In genomic region chr2:170822292-170822884, GRCh38 we compare ENCODE assay signal across 9 cellular contexts. TPM values are rescaled to one million over a fixed set of nuclear protein-coding genes. Genes with fewer than 3 reads are reported as not detected.
A peak's percentile ranks its signal among the peaks of the same experiment; 100 is the strongest.
DNase-seq lines count a peak whose midpoint lies in the region; ATAC-seq, FAIRE-seq and TF ChIP-seq lines count a peak whose summit lies in the region.
"Had no signal": no experiment of that assay in that cellular context is flagged by ENCODE, and none has a peak within 500 bp of the region (broad histone marks: within the 10 kb centered on the region; RNA-seq: fewer than 3 reads in every experiment).

No MANE protein-coding gene starts in this region.

- H3K9me3 Mint-ChIP-seq in astrocyte (ENCODE audit: unreplicated experiment): peaks cover 6% of the 10 kb centered on the region

- ATAC-seq in heart left ventricle (peak in 3 of 4 donors; percentile 27 to 64 (median 51)), lower lobe of right lung (peak in 1 of 2 donors; percentile 8), GM18867 (IDR thresholded peaks at IDR 0.05; ENCODE audit: unreplicated experiment) (no peak)

- H3K36me3 Mint-ChIP-seq in astrocyte (ENCODE audit: low read depth, unreplicated experiment): peaks cover 5% of the 10 kb centered on the region

- H3K4me3 ChIP-seq in heart left ventricle (peak overlapping the region in 10 of 12 donors; percentile 23 to 55 (median 40)), right atrium auricular region (peak overlapping the region in 1 of 2 donors; percentile 25), astrocyte (ENCODE audit: insufficient read depth, low read depth, low read length) (no peak overlapping the region), lower lobe of right lung (peak overlapping the region; percentile 36), WERI-Rb-1 (ENCODE audit: low read depth, low read length) (no peak overlapping the region)

- no peak for FAIRE-seq in astrocyte (lab: Jason Lieb, UNC)
- FAIRE-seq: RCC 7860 had no signal

- H3K4me1 ChIP-seq in heart left ventricle: peaks cover 15 to 63% (median 51%) of the 10 kb centered on the region in 12 donors
- peaks cover 0 to 59% of the 10 kb centered on the region in 2 donors for H3K4me1 ChIP-seq in right atrium auricular region
- peaks cover 19% of the 10 kb centered on the region for H3K4me1 ChIP-seq in astrocyte (ENCODE audit: insufficient read depth, low read length)
- H3K4me1 ChIP-seq in lower lobe of right lung: peaks cover 58% of the 10 kb centered on the region

- H3K36me3 ChIP-seq in heart left ventricle: no peaks in the 10 kb centered on the region
- H3K36me3 ChIP-seq in right atrium auricular region: no peaks in the 10 kb centered on the region
- no peaks in the 10 kb centered on the region for H3K36me3 ChIP-seq in astrocyte (ENCODE audit: insufficient read depth, low read length)
- H3K36me3 ChIP-seq in lower lobe of right lung: no peaks in the 10 kb centered on the region
- no peaks in the 10 kb centered on the region; the same call in 1 of the 2 replicates for H3K36me3 ChIP-seq in WERI-Rb-1

- peaks cover 15% of the 10 kb centered on the region for H4K20me1 ChIP-seq in astrocyte (ENCODE audit: insufficient read depth, low read length)

- peaks cover 81% of the 10 kb centered on the region for H3K27me3 Mint-ChIP-seq in astrocyte (ENCODE audit: low read depth, unreplicated experiment)

- H3K79me2 ChIP-seq in astrocyte (ENCODE audit: insufficient read depth, low read length): no peaks in the 10 kb centered on the region

- peak overlapping the region; percentile 10 for H2AFZ ChIP-seq in astrocyte (ENCODE audit: low read depth, low read length)

- WGBS in heart left ventricle, 4 donors: 4 to 9% (median 7%) methylated on average over 34 to 38 of the region's 38 CpGs

- H3K9me3 ChIP-seq in heart left ventricle (no peaks in the 10 kb centered on the region), right atrium auricular region (no peaks in the 10 kb centered on the region), astrocyte (ENCODE audit: insufficient read depth, low read depth, low read length) (no peaks in the 10 kb centered on the region), lower lobe of right lung (no peaks in the 10 kb centered on the region), WERI-Rb-1 (ENCODE audit: severe bottlenecking) (no peaks in the 10 kb centered on the region)

- no peak overlapping the region for H3K4me3 Mint-ChIP-seq in astrocyte (ENCODE audit: unreplicated experiment)

- H3K27ac Mint-ChIP-seq in astrocyte (ENCODE audit: unreplicated experiment): no peak overlapping the region

- peak overlapping the region; percentile 76 for H3K4me2 ChIP-seq in astrocyte (ENCODE audit: low read length)

- H3K4me1 Mint-ChIP-seq in astrocyte (ENCODE audit: low read depth, unreplicated experiment): peaks cover 5% of the 10 kb centered on the region

- H3K27me3 ChIP-seq in heart left ventricle: peaks cover 55 to 96% (median 81%) of the 10 kb centered on the region in 9 donors
- peaks cover 37 to 63% of the 10 kb centered on the region in 2 donors for H3K27me3 ChIP-seq in right atrium auricular region
- H3K27me3 ChIP-seq in astrocyte (ENCODE audit: insufficient read depth, low read length): peaks cover 83% of the 10 kb centered on the region
- peaks cover 95% of the 10 kb centered on the region for H3K27me3 ChIP-seq in lower lobe of right lung (ENCODE audit: low read depth)
- H3K27me3 ChIP-seq in WERI-Rb-1 (ENCODE audit: insufficient read depth, low read depth, severe bottlenecking): no peaks in the 10 kb centered on the region

- no peak for DNase-seq in heart left ventricle
- DNase-seq in right atrium auricular region (ENCODE audit: low spot score): no peak
- no peak for DNase-seq in astrocyte (ENCODE audit: low read depth)
- DNase-seq in lower lobe of right lung: no peak
- no peak for DNase-seq in WERI-Rb-1
- DNase-seq in NCI-H1694 (lab: John Stamatoyannopoulos, UW): no peak
- DNase-seq in pons (ENCODE audit: low spot score): no peak

- TF ChIP-seq CTCF in heart left ventricle (IDR thresholded peaks at IDR 0.05): peak in 6 of 12 donors; percentile 10 to 44 (median 26)
- peak in 1 of 2 donors; percentile 34 for TF ChIP-seq CTCF in right atrium auricular region (IDR thresholded peaks at IDR 0.05)
- no peak for TF ChIP-seq CTCF in astrocyte (IDR thresholded peaks at IDR 0.05; ENCODE audit: insufficient read depth, low read depth, low read length)
- peak; percentile 16 for TF ChIP-seq CTCF in lower lobe of right lung (IDR thresholded peaks at IDR 0.05)
- TF ChIP-seq CTCF in WERI-Rb-1 (IDR thresholded peaks at IDR 0.05; ENCODE audit: low read depth, low read length): no peak

- no peak overlapping the region for H3K9ac ChIP-seq in astrocyte (ENCODE audit: low read length)

- intact Hi-C loops in heart left ventricle (cut with DNase I): no loop called here
- intact Hi-C loops in lower lobe of right lung (cut with DNase I): no loop called here

- TF ChIP-seq POLR2A in heart left ventricle (IDR thresholded peaks at IDR 0.05): no peak

- H3K27ac ChIP-seq in heart left ventricle (no peak overlapping the region), right atrium auricular region (no peak overlapping the region), astrocyte (ENCODE audit: low read depth, low read length) (no peak overlapping the region), lower lobe of right lung (no peak overlapping the region), WERI-Rb-1 (no peak overlapping the region)

RNA-seq across cellular contexts. Expression of gene GAD1, which starts 5.7 kb away (rescaled TPM):
- total RNA-seq in heart left ventricle (under 1 TPM in 3 of 9 donors, not detected in 6; 0.32 to 0.51 (median 0.37) TPM), right atrium auricular region (not detected), astrocyte (4.5 and 4.7 TPM in 2 replicates), lower lobe of right lung (not detected)
- under 1 TPM in 1 of 2 donors, not detected in 1; 0.04 TPM for polyA plus RNA-seq in heart left ventricle

RNA-seq across cellular contexts. Expression of gene ERICH2, which starts 52.2 kb away (rescaled TPM):
- 1 to 10 TPM in 2 of 9 donors, under 1 TPM in 3, not detected in 4; 0.85 to 3.4 (median 0.98) TPM for total RNA-seq in heart left ventricle
- 1 to 10 TPM in 1 of 2 donors, under 1 TPM in 1; 0.22 to 1.9 TPM for polyA plus RNA-seq in heart left ventricle
- total RNA-seq in right atrium auricular region: not detected
- 1.7 and 1.9 TPM in 2 replicates for total RNA-seq in astrocyte
- total RNA-seq in lower lobe of right lung: 8.5 TPM

Comparison
In these comparisons a context has a peak if more than half of its experiments do, and no peak if none do; other contexts are left out.
1. H3K4me3 ChIP-seq: peak in heart left ventricle (10 of 12) and lower lobe of right lung (single experiment); none in astrocyte (single experiment) and WERI-Rb-1 (single experiment).